15 cellular contexts compared by ENCODE assay signal in genomic region chr4:88830576-88830975, GRCh38.
A peak's percentile ranks its signal among the peaks of the same experiment; 100 is the strongest.
DNase-seq lines count a peak whose midpoint lies in the region; ATAC-seq and TF ChIP-seq lines count a peak whose summit lies in the region.
"Had no signal": no experiment of that assay in that cellular context is flagged by ENCODE, and none has a peak within 500 bp of the region (broad histone marks: within the 10 kb centered on the region; RNA-seq: fewer than 3 reads in every experiment).

No MANE protein-coding gene starts in this region.

- DNase-seq in Right ventricle myocardium inferior (ENCODE audit: missing footprints) (no peak), cardiac septum (ENCODE audit: low spot score) (no peak), heart right ventricle (no peak), psoas muscle (no peak), upper lobe of right lung (no peak), NCI-H1930 (lab: John Stamatoyannopoulos, UW) (no peak), NCI-H187 (lab: John Stamatoyannopoulos, UW) (no peak)
- DNase-seq: 8988T; AML-193; CD4-positive, CD25-positive, alpha-beta regulatory T cell; DMS 273 treated with DMSO at 0.1 percent for 48 hours; H7 had no signal

- no peaks in the 10 kb centered on the region for H3K36me3 ChIP-seq in heart right ventricle
- no peaks in the 10 kb centered on the region for H3K36me3 ChIP-seq in psoas muscle (ENCODE audit: insufficient read depth in 1 of 2, low read depth in 1 of 2)
- no peaks in the 10 kb centered on the region for H3K36me3 ChIP-seq in upper lobe of right lung
- H3K36me3 ChIP-seq: BLaER1 had no signal

- H3K27ac ChIP-seq in heart right ventricle (peak overlapping the region in 4 of 10 donors; percentile 42 to 60 (median 50)), psoas muscle (peak overlapping the region; percentile 33), upper lobe of right lung (peak overlapping the region; percentile 5)
- H3K27ac ChIP-seq: BLaER1 had no signal

- intact Hi-C loops in Right ventricle myocardium inferior (cut with DNase I) (no loop called here), cardiac septum (cut with DNase I) (no loop called here), heart right ventricle (cut with DNase I) (no loop called here), psoas muscle (cut with DNase I) (no loop called here), upper lobe of right lung (cut with DNase I) (no loop called here)

- H3K27me3 ChIP-seq in heart right ventricle: no peaks in the 10 kb centered on the region
- H3K27me3 ChIP-seq in psoas muscle (ENCODE audit: insufficient read depth in 3 of 3, low read length in 2 of 3): no peaks in the 10 kb centered on the region
- no peaks in the 10 kb centered on the region for H3K27me3 ChIP-seq in upper lobe of right lung
- H3K27me3 ChIP-seq: BLaER1 had no signal

- 67 to 78% methylated on average over 2 of the region's 2 CpGs for WGBS in heart right ventricle, 2 donors
- 57 to 64% (median 59%) methylated on average over 2 of the region's 2 CpGs for WGBS in psoas muscle, 3 donors

- peak; percentile 70 for ATAC-seq in Right ventricle myocardium inferior
- ATAC-seq in heart right ventricle: peak in 5 of 8 donors; percentile 67 to 84 (median 70)
- no peak for ATAC-seq in psoas muscle
- ATAC-seq in upper lobe of right lung: no peak
- ATAC-seq in HG02938 (IDR thresholded peaks at IDR 0.05; ENCODE audit: unreplicated experiment): no peak
- ATAC-seq: GM23338 had no signal

- H3K4me1 ChIP-seq in heart right ventricle (peaks cover 0 to 21% (median 4%) of the 10 kb centered on the region in 9 donors), psoas muscle (peaks cover 9% of the 10 kb centered on the region), upper lobe of right lung (peaks cover 12% of the 10 kb centered on the region)
- H3K4me1 ChIP-seq: BLaER1 had no signal

- H3K9me3 ChIP-seq in heart right ventricle (no peaks in the 10 kb centered on the region), psoas muscle (no peaks in the 10 kb centered on the region), upper lobe of right lung (no peaks in the 10 kb centered on the region)
- H3K9me3 ChIP-seq: BLaER1 had no signal

- TF ChIP-seq CTCF in heart right ventricle (IDR thresholded peaks at IDR 0.05): no peak
- no peak for TF ChIP-seq CTCF in psoas muscle (IDR thresholded peaks at IDR 0.05)
- TF ChIP-seq CTCF in upper lobe of right lung (IDR thresholded peaks at IDR 0.05): no peak

- H3K4me3 ChIP-seq in heart right ventricle (no peak overlapping the region), psoas muscle (no peak overlapping the region), upper lobe of right lung (no peak overlapping the region)
- H3K4me3 ChIP-seq: BLaER1, GM23338 had no signal

Comparison
In these comparisons a context has a peak if more than half of its experiments do, and no peak if none do; other contexts are left out.
1. ATAC-seq: peak in Right ventricle myocardium inferior (single experiment) and heart right ventricle (5 of 8); none in psoas muscle (0 of 4), upper lobe of right lung (single experiment) and HG02938 (single experiment).